In genomic region chr11:111449158-111449557, GRCh38 we compare ENCODE assay signal across 20 cellular contexts.
DNase-seq lines count a peak whose midpoint lies in the region; ATAC-seq, FAIRE-seq and TF ChIP-seq lines count a peak whose summit lies in the region.
"Had no signal": no experiment of that assay in that cellular context is flagged by ENCODE, and none has a peak within 500 bp of the region (broad histone marks: within the 10 kb centered on the region; RNA-seq: fewer than 3 reads in every experiment).

No MANE protein-coding gene starts in this region.

- no peak overlapping the region for H3K14ac ChIP-seq in H1 (ENCODE audit: insufficient read length)

- TF ChIP-seq EP300 in SK-N-SH (IDR thresholded peaks at IDR 0.05; ENCODE audit: borderline replicate concordance in 1 of 2, low read depth in 1 of 2, low read length in 1 of 2) (no peak), H1 (IDR thresholded peaks at IDR 0.05; ENCODE audit: borderline replicate concordance in 1 of 2, low read depth in 2 of 2, low read length in 2 of 2) (no peak)

- H3K4me1 ChIP-seq in SK-N-SH (ENCODE audit: control insufficient read depth in 1 of 2, insufficient read depth in 2 of 2, low read depth in 1 of 2, low read length in 1 of 2) (peaks cover 0 to 10% of the 10 kb centered on the region in 2 experiments; a peak in 2 of 4 replicates), OCI-LY7 (ENCODE audit: insufficient read depth, low read length, poor library complexity, severe bottlenecking) (peaks cover 38% of the 10 kb centered on the region), H1 (replicated peaks in 1 of 4; ENCODE audit: control insufficient read depth in 3 of 4, insufficient read depth in 4 of 4, low read length in 3 of 4) (peaks cover 0 to 6% (median 2%) of the 10 kb centered on the region in 4 experiments; a peak in 4 of 7 replicates)
- H3K4me1 ChIP-seq: A549, Caco-2, HAP-1, SJCRH30 had no signal

- H4K5ac ChIP-seq in H1 (ENCODE audit: insufficient read length, low read depth, low read length): no peak overlapping the region

- H4K20me1 ChIP-seq in SK-N-SH (ENCODE audit: insufficient read depth) (no peaks in the 10 kb centered on the region), OCI-LY7 (ENCODE audit: insufficient read depth, low read length) (no peaks in the 10 kb centered on the region), H1 (replicated peaks in 1 of 2; ENCODE audit: control insufficient read depth in 1 of 2, insufficient read depth in 2 of 2, low read length in 2 of 2) (no peaks in the 10 kb centered on the region)

- H2BK120ac ChIP-seq in H1 (replicated peaks; ENCODE audit: low read depth, low read length): no peak overlapping the region

- no peak overlapping the region for H3K23ac ChIP-seq in H1 (ENCODE audit: insufficient read length)

- no peak overlapping the region for H2AK5ac ChIP-seq in H1 (ENCODE audit: low read depth, low read length)

- no peak overlapping the region for H3K4ac ChIP-seq in H1 (replicated peaks; ENCODE audit: insufficient read length, low read depth, low read length)

- no peak overlapping the region for H3K4me3 Mint-ChIP-seq in activated CD4-positive, alpha-beta T cell treated with anti-CD3 and anti-CD28 coated beads for 36 hours
- H3K4me3 Mint-ChIP-seq: CD14-positive monocyte had no signal

- peak overlapping the region; percentile 34 for H4K91ac ChIP-seq in H1 (replicated peaks; ENCODE audit: insufficient read length, low read length)

- no TSS peak for BruUV-seq in OCI-LY7 (replicated peaks; lab: Mats Ljungman, UMichigan)

- H3K56ac ChIP-seq in H1 (replicated peaks; ENCODE audit: insufficient read length, low read depth, low read length): no peak overlapping the region

- peak; percentile 7 for DNase-seq in SK-N-SH
- DNase-seq in OCI-LY7 (ENCODE audit: low spot score): no peak
- no peak for DNase-seq in H1 (ENCODE audit: low read depth in 1 of 2, low spot score in 2 of 2)
- peak in 1 of 49 donors; percentile 48 for DNase-seq in substantia nigra (lab: John Stamatoyannopoulos, UW)
- DNase-seq in DMS153 (lab: John Stamatoyannopoulos, UW): no peak
- no peak for DNase-seq in activated CD4-positive, alpha-beta T cell treated with anti-CD3 and anti-CD28 coated beads for 48 hours
- DNase-seq in activated CD4-positive, alpha-beta T cell treated with anti-CD3 and anti-CD28 coated beads for 36 hours: no peak
- DNase-seq: Caco-2; NCI-H146; NCI-H2081 treated with DMSO at 0.1 percent for 48 hours; NCI-H526 treated with DMSO at 0.1 percent for 48 hours; NK-92 treated with Interleukin-12 subunit alpha and Interleukin-12 subunit beta, amount 100 ng/mL, for 24 hours; PC-3; SJCRH30; SW 1271 had no signal

- H3K27me3 Mint-ChIP-seq in activated CD4-positive, alpha-beta T cell treated with anti-CD3 and anti-CD28 coated beads for 36 hours: no peaks in the 10 kb centered on the region

- H3K4me3 ChIP-seq in SK-N-SH (ENCODE audit: low read depth in 2 of 2, low read length in 1 of 2): no peak overlapping the region
- no peak overlapping the region for H3K4me3 ChIP-seq in OCI-LY7 (ENCODE audit: low read depth, low read length, poor library complexity, severe bottlenecking)
- no peak overlapping the region for H3K4me3 ChIP-seq in H1 (ENCODE audit: extremely low read depth in 1 of 4, insufficient read depth in 2 of 4, low read depth in 3 of 4, low read length in 4 of 4)
- H3K4me3 ChIP-seq: A549, HAP-1, K562, SJCRH30 had no signal

- no peak overlapping the region for H2BK12ac ChIP-seq in H1 (ENCODE audit: low read depth, low read length)

- H3K18ac ChIP-seq in H1 (ENCODE audit: extremely low read depth, low read length): no peak overlapping the region

- no peaks in the 10 kb centered on the region for H3K9me3 Mint-ChIP-seq in activated CD4-positive, alpha-beta T cell treated with anti-CD3 and anti-CD28 coated beads for 36 hours (ENCODE audit: low read depth)
- H3K9me3 Mint-ChIP-seq: CD14-positive monocyte had no signal

- H2BK20ac ChIP-seq in H1 (ENCODE audit: low read length): no peak overlapping the region

- FAIRE-seq in H1 (lab: Jason Lieb, UNC): no peak
- FAIRE-seq: A549, K562 had no signal

- TF ChIP-seq CTCF in SK-N-SH (IDR thresholded peaks at IDR 0.05) (no peak), OCI-LY7 (conservative IDR thresholded peaks at IDR 0.05; ENCODE audit: low read length) (no peak), H1 (IDR thresholded peaks at IDR 0.05; ENCODE audit: control extremely low read depth in 1 of 3, insufficient read depth in 1 of 3, low read depth in 1 of 3, low read length in 3 of 3) (no peak)

- no peak for TF ChIP-seq RAD21 in SK-N-SH (IDR thresholded peaks at IDR 0.05; ENCODE audit: low read length)
- no peak for TF ChIP-seq RAD21 in H1 (IDR thresholded peaks at IDR 0.05 in 1 of 2, conservative IDR thresholded peaks at IDR 0.05 in 1 of 2; ENCODE audit: low read depth in 2 of 2, low read length in 2 of 2)

- H3K9me2 ChIP-seq in SK-N-SH (no peaks in the 10 kb centered on the region), OCI-LY7 (ENCODE audit: insufficient read depth, low read length) (no peaks in the 10 kb centered on the region)

- WGBS in SK-N-SH (ENCODE audit: low lambda C conversion rate): 65% methylated on average over 8 of the region's 8 CpGs
- 78% methylated on average over 3 of the region's 8 CpGs; no CpG with 5 or more reads in 1 of the 2 experiments for WGBS in H1 (ENCODE audit: extremely low coverage in 1 of 2, insufficient coverage in 1 of 2, insufficient read length in 1 of 2, insufficient replicate concordance in 2 of 2, low coverage in 1 of 2, low lambda C conversion rate in 2 of 2, missing lambda C conversion rate in 1 of 2), 2 experiments

- H3K23me2 ChIP-seq in H1 (ENCODE audit: low read depth, low read length): no peaks in the 10 kb centered on the region; the same call in 1 of the 2 replicates

- intact Hi-C loops in OCI-LY7 (cut with micrococcal nuclease; ENCODE audit: unreplicated experiment): loop anchor here (5.0 to 10.0 kb wide), 2 partner anchors 1012 to 1244 kb away; no protein-coding TSS in a partner anchor
- intact Hi-C loops in activated CD4-positive, alpha-beta T cell treated with anti-CD3 and anti-CD28 coated beads for 36 hours (cut with DNase I, micrococcal nuclease): loop anchor here (5.0 to 10.0 kb wide), 2 partner anchors 994 to 1002 kb away; no protein-coding TSS in a partner anchor

- no peaks in the 10 kb centered on the region for H3K79me1 ChIP-seq in H1 (ENCODE audit: low read depth, low read length)

- H3K4me2 ChIP-seq in SK-N-SH (no peak overlapping the region), OCI-LY7 (ENCODE audit: low read length) (peak overlapping the region; percentile 42; the same call in 1 of the 2 replicates), H1 (ENCODE audit: insufficient read depth in 1 of 2, low read depth in 2 of 2, low read length in 2 of 2) (no peak overlapping the region)
- H3K4me2 ChIP-seq: A549 had no signal

- H3K36me3 ChIP-seq in SK-N-SH (replicated peaks in 1 of 2; ENCODE audit: control insufficient read depth in 1 of 2, insufficient read depth in 2 of 2, low read length in 1 of 2): no peaks in the 10 kb centered on the region
- H3K36me3 ChIP-seq in OCI-LY7 (ENCODE audit: insufficient read depth, low read length): no peaks in the 10 kb centered on the region
- H3K36me3 ChIP-seq in H1 (ENCODE audit: control insufficient read depth in 2 of 4, insufficient read depth in 4 of 4, low read length in 3 of 4): no peaks in the 10 kb centered on the region
- H3K36me3 ChIP-seq: HAP-1, SJCRH30 had no signal

- H2BK5ac ChIP-seq in H1 (ENCODE audit: low read depth, low read length): no peak overlapping the region

- no peak overlapping the region for H4K8ac ChIP-seq in H1 (ENCODE audit: extremely low read depth, insufficient read depth, low read length)

- H3K27ac ChIP-seq in SK-N-SH (ENCODE audit: low read depth in 2 of 2, low read length in 1 of 2) (no peak overlapping the region), OCI-LY7 (ENCODE audit: low read depth, low read length, poor library complexity, severe bottlenecking) (no peak overlapping the region), H1 (ENCODE audit: low read depth, low read length) (no peak overlapping the region), substantia nigra (ENCODE audit: low read depth, low read length, poor library complexity, severe bottlenecking) (peak overlapping the region; percentile 95)
- H3K27ac ChIP-seq: A549, SJCRH30 had no signal

- CTCF ChIA-PET in SK-N-SH (lab: Yijun Ruan, JAX) (interaction anchor here (1.9 kb wide), 1 partner anchor 20 kb away, joined by 7 read pairs; no protein-coding TSS in a partner anchor), OCI-LY7 (lab: Charles Lee; ENCODE audit: unreplicated experiment) (no interaction called here), H1 (lab: Charles Lee; ENCODE audit: partially characterized antibody) (interaction anchor here (1.2 to 3.3 kb wide), 4 partner anchors 18 to 393 kb away, joined by 3 to 13 read pairs (median 4); no protein-coding TSS in a partner anchor)
- CTCF ChIA-PET in activated CD4-positive, alpha-beta T cell treated with anti-CD3 and anti-CD28 coated beads for 36 hours (lab: Charles Lee): no interaction called here

- H3K27me3 ChIP-seq in SK-N-SH (ENCODE audit: insufficient read depth) (no peaks in the 10 kb centered on the region), H1 (replicated peaks in 1 of 4; ENCODE audit: control insufficient read depth in 3 of 4, extremely low read depth in 1 of 4, insufficient read depth in 3 of 4, low read length in 3 of 4) (no peaks in the 10 kb centered on the region)
- H3K27me3 ChIP-seq: SJCRH30 had no signal

- peaks cover 14% of the 10 kb centered on the region for H3K4me1 Mint-ChIP-seq in activated CD4-positive, alpha-beta T cell treated with anti-CD3 and anti-CD28 coated beads for 36 hours

- H2AFZ ChIP-seq in SK-N-SH (ENCODE audit: low read depth) (no peak overlapping the region), OCI-LY7 (ENCODE audit: low read length) (no peak overlapping the region), H1 (ENCODE audit: low read length) (no peak overlapping the region)

- no peak overlapping the region for H2BK15ac ChIP-seq in H1 (ENCODE audit: low read length)

- no peak for TF ChIP-seq POLR2A in H1 (IDR thresholded peaks at IDR 0.05; ENCODE audit: control extremely low read depth in 1 of 2, low read depth in 2 of 2, low read length in 2 of 2)

- H3K79me2 ChIP-seq in SK-N-SH (ENCODE audit: insufficient read depth) (no peaks in the 10 kb centered on the region), OCI-LY7 (ENCODE audit: insufficient read depth, low read depth, low read length) (no peaks in the 10 kb centered on the region), H1 (ENCODE audit: control insufficient read depth in 1 of 2, insufficient read depth in 2 of 2, low read length in 2 of 2) (no peaks in the 10 kb centered on the region)

- H3K27ac Mint-ChIP-seq in activated CD4-positive, alpha-beta T cell treated with anti-CD3 and anti-CD28 coated beads for 36 hours: no peak overlapping the region

- no peaks in the 10 kb centered on the region for H3K36me3 Mint-ChIP-seq in activated CD4-positive, alpha-beta T cell treated with anti-CD3 and anti-CD28 coated beads for 36 hours (ENCODE audit: low read depth)
- H3K36me3 Mint-ChIP-seq: CD14-positive monocyte had no signal

- H3K9ac ChIP-seq in SK-N-SH: no peak overlapping the region
- H3K9ac ChIP-seq in H1 (replicated peaks in 1 of 4; ENCODE audit: extremely low read depth in 1 of 4, low read depth in 3 of 4, low read length in 3 of 4): no peak overlapping the region

- H3F3A ChIP-seq in SK-N-SH (replicated peaks; ENCODE audit: insufficient read depth): peaks cover 5% of the 10 kb centered on the region

- H3K9me3 ChIP-seq in SK-N-SH (no peaks in the 10 kb centered on the region), OCI-LY7 (ENCODE audit: low read length) (no peaks in the 10 kb centered on the region), H1 (ENCODE audit: insufficient read depth in 2 of 2, low read depth in 1 of 2, low read length in 1 of 2) (no peaks in the 10 kb centered on the region)
- H3K9me3 ChIP-seq: A549, Caco-2, HAP-1, SJCRH30 had no signal

- POLR2A ChIA-PET in SK-N-SH (lab: Yijun Ruan, JAX) (no interaction called here), OCI-LY7 (lab: Charles Lee) (interaction anchor here (1.8 kb wide), 1 partner anchor 12 kb away, joined by 5 read pairs; no protein-coding TSS in a partner anchor), H1 (lab: Charles Lee; ENCODE audit: partially characterized antibody) (no interaction called here)
- POLR2A ChIA-PET in activated CD4-positive, alpha-beta T cell treated with anti-CD3 and anti-CD28 coated beads for 36 hours (lab: Charles Lee): no interaction called here

- ATAC-seq in SK-N-SH treated with all-trans-retinoic acid at 6 μM for 48 hours: no peak
- ATAC-seq in activated CD4-positive, alpha-beta T cell treated with anti-CD3 and anti-CD28 coated beads for 36 hours: no peak
- ATAC-seq: A549, K562, PC-3 had no signal

Comparison
In these comparisons a context has a peak if more than half of its experiments do, and no peak if none do; other contexts are left out.
1. CTCF ChIA-PET loops: an anchor here in SK-N-SH (1.9 kb wide) and H1 (1.2 to 3.3 kb wide); none called in OCI-LY7 and activated CD4-positive, alpha-beta T cell treated with anti-CD3 and anti-CD28 coated beads for 36 hours.